ENCODE assay signal across 2 cellular contexts in the genomic region with DNA sequence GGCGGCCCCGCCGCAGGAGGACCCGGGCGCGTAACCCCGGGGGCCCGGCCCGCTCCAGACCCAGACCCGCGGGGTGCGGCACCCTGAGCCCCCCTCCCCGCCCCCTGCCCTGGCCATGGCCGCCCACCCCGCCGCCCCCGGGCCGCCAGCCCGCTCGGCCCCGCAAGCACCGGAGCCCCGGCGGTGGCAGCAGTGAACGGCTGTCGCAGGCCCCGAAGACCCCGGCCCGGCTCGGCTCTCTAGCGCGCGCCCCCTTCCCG.
TF ChIP-seq lines count a peak whose summit lies in the region.

No MANE protein-coding gene starts in this region.

TF ChIP-seq in IMR-90, 13 proteins besides CTCF, POLR2A, EP300 and RAD21:
- no peak for TF ChIP-seq ELK1 (IDR thresholded peaks at IDR 0.05; ENCODE audit: borderline replicate concordance, low read depth, low read length)
- no peak for TF ChIP-seq MAZ (IDR thresholded peaks at IDR 0.05; ENCODE audit: borderline replicate concordance, low read depth, low read length)
- TF ChIP-seq BHLHE40 (IDR thresholded peaks at IDR 0.05; ENCODE audit: low read depth, low read length), result no peak
- TF ChIP-seq RCOR1 (IDR thresholded peaks at IDR 0.05; ENCODE audit: insufficient replicate concordance, low read length), result no peak
- no peak for TF ChIP-seq SMC3 (IDR thresholded peaks at IDR 0.05; ENCODE audit: low read depth, low read length)
- no peak for TF ChIP-seq MAFK (IDR thresholded peaks at IDR 0.05; ENCODE audit: low read depth, low read length)
- no peak for TF ChIP-seq FOS (IDR thresholded peaks at IDR 0.05; ENCODE audit: low read depth, low read length)
- TF ChIP-seq RFX5 (IDR thresholded peaks at IDR 0.05; ENCODE audit: low read depth, low read length), result no peak
- no peak for TF ChIP-seq CEBPB (IDR thresholded peaks at IDR 0.05; ENCODE audit: low read depth, low read length)
- TF ChIP-seq NFE2L2 (IDR thresholded peaks at IDR 0.05; ENCODE audit: low read depth, low read length), result no peak
- TF ChIP-seq MXI1 (IDR thresholded peaks at IDR 0.05; ENCODE audit: borderline replicate concordance, low read depth, low read length), result no peak
- TF ChIP-seq CHD1 (IDR thresholded peaks at IDR 0.05; ENCODE audit: low read depth, low read length), result no peak

TF ChIP-seq in neural cell, 6 proteins besides CTCF, POLR2A, EP300 and RAD21:
- no peak for TF ChIP-seq TAF1 (IDR thresholded peaks at IDR 0.05; ENCODE audit: low read depth)
- TF ChIP-seq SMC3 (conservative IDR thresholded peaks at IDR 0.05; ENCODE audit: poor library complexity), result no peak
- TF ChIP-seq REST (IDR thresholded peaks at IDR 0.05; ENCODE audit: borderline replicate concordance), result no peak
- TF ChIP-seq MXI1 (conservative IDR thresholded peaks at IDR 0.05; ENCODE audit: poor library complexity, severe bottlenecking), result no peak
- TF ChIP-seq EZH2 (IDR thresholded peaks at IDR 0.05; ENCODE audit: borderline replicate concordance, insufficient read depth, low read length, poor library complexity, severe bottlenecking), result no peak
